Comparison of ENCODE assay signal across 12 cellular contexts in the genomic region with DNA sequence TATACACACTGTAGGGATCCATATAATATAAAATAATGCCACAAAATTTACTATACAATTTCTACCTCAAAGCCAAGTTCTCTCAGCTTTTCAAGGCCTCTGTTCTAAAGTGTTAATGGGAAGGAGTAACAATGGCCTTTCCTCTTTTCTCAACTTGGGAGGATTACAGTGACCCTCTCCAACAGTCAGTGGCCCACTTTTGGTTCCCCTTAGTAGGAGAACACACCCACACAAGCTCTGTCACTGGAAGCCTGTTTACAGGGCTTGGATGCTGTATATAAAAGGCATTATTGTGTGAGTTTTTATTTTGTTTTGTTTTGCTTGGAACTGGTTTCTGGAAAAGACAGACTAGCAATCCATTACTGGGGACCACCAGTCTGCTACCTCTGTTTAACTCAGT. TPM values are rescaled to one million over a fixed set of nuclear protein-coding genes. Genes with fewer than 3 reads are reported as not detected.
A peak's percentile ranks its signal among the peaks of the same experiment; 100 is the strongest.
DNase-seq lines count a peak whose midpoint lies in the region; ATAC-seq and TF ChIP-seq lines count a peak whose summit lies in the region.
"Had no signal": no experiment of that assay in that cellular context is flagged by ENCODE, and none has a peak within 500 bp of the region (broad histone marks: within the 10 kb centered on the region; RNA-seq: fewer than 3 reads in every experiment).

No MANE protein-coding gene starts in this region.

- H3K9me3 ChIP-seq in CD4-positive, CD25-positive, alpha-beta regulatory T cell (ENCODE audit: control insufficient read depth in 2 of 2, low read length in 2 of 2): no peaks in the 10 kb centered on the region
- no peaks in the 10 kb centered on the region for H3K9me3 ChIP-seq in neutrophil
- H3K9me3 ChIP-seq: SJSA1 had no signal

- DNase-seq in CD4-positive, CD25-positive, alpha-beta regulatory T cell: no peak
- no peak for DNase-seq in activated CD8-positive, alpha-beta T cell treated with anti-CD3 and anti-CD28 coated beads, Interleukin-2, amount 10 ng/mL, durations not matched to agents 7 days and 5 days
- DNase-seq in DMS 273 treated with DMSO at 0.1 percent for 48 hours (lab: John Stamatoyannopoulos, UW): no peak
- no peak for DNase-seq in NCI-H2107 (lab: John Stamatoyannopoulos, UW)
- DNase-seq in ureter (ENCODE audit: low spot score): no peak
- DNase-seq: HCEC 1CT, NCI-H2171 had no signal

- H3K36me3 ChIP-seq in CD4-positive, CD25-positive, alpha-beta regulatory T cell (ENCODE audit: control insufficient read depth, insufficient read depth, low read length): peaks cover 2% of the 10 kb centered on the region
- no peaks in the 10 kb centered on the region for H3K36me3 ChIP-seq in neutrophil
- H3K36me3 ChIP-seq: SJSA1 had no signal

- no peaks in the 10 kb centered on the region for H3K27me3 Mint-ChIP-seq in CD4-positive, CD25-positive, alpha-beta regulatory T cell
- H3K27me3 Mint-ChIP-seq in activated CD8-positive, alpha-beta T cell treated with anti-CD3 and anti-CD28 coated beads, Interleukin-2, amount 10 ng/mL, durations not matched to agents 7 days and 5 days (ENCODE audit: low read depth): no peaks in the 10 kb centered on the region
- H3K27me3 Mint-ChIP-seq: type B pancreatic cell had no signal

- H3K9me3 Mint-ChIP-seq in CD4-positive, CD25-positive, alpha-beta regulatory T cell: no peaks in the 10 kb centered on the region
- H3K9me3 Mint-ChIP-seq in activated CD8-positive, alpha-beta T cell treated with anti-CD3 and anti-CD28 coated beads, Interleukin-2, amount 10 ng/mL, durations not matched to agents 7 days and 5 days (ENCODE audit: insufficient read depth): no peaks in the 10 kb centered on the region
- H3K9me3 Mint-ChIP-seq: type B pancreatic cell had no signal

- H3K4me1 ChIP-seq in CD4-positive, CD25-positive, alpha-beta regulatory T cell (ENCODE audit: control insufficient read depth, insufficient read depth, low read length, poor library complexity, severe bottlenecking): peaks cover 22% of the 10 kb centered on the region
- peaks cover 38 to 54% of the 10 kb centered on the region in 2 experiments for H3K4me1 ChIP-seq in neutrophil (ENCODE audit: control insufficient read depth in 1 of 2, insufficient read depth in 1 of 2, low read depth in 1 of 2, low read length in 1 of 2)

- ATAC-seq in CD4-positive, CD25-positive, alpha-beta regulatory T cell (ENCODE audit: low read depth in 2 of 2): no peak
- ATAC-seq in GM21825 (IDR thresholded peaks at IDR 0.05; ENCODE audit: unreplicated experiment) (peak; percentile 3), HG03025 (IDR thresholded peaks at IDR 0.05; ENCODE audit: low FRiP score, unreplicated experiment) (no peak)
- ATAC-seq in activated CD8-positive, alpha-beta T cell treated with anti-CD3 and anti-CD28 coated beads, Interleukin-2, amount 10 ng/mL, durations not matched to agents 7 days and 5 days: peak; percentile 18

- CTCF ChIA-PET in activated CD8-positive, alpha-beta T cell treated with anti-CD3 and anti-CD28 coated beads, Interleukin-2, amount 10 ng/mL, durations not matched to agents 7 days and 5 days (lab: Charles Lee): interaction anchor here (1.3 to 1.7 kb wide), 2 partner anchors 31 to 104 kb away, joined by 3 to 5 read pairs; no protein-coding TSS in a partner anchor

- POLR2A ChIA-PET in activated CD8-positive, alpha-beta T cell treated with anti-CD3 and anti-CD28 coated beads, Interleukin-2, amount 10 ng/mL, durations not matched to agents 7 days and 5 days (lab: Charles Lee): interaction anchor here (0.5 to 4.9 kb wide), 13 partner anchors 10 to 779 kb away, joined by 3 to 68 read pairs (median 4); partner anchors contain the start of gene RBMX

- H3K4me3 Mint-ChIP-seq in CD4-positive, CD25-positive, alpha-beta regulatory T cell: peak overlapping the region; percentile 93 to 96 (median 96)
- peak overlapping the region; percentile 85 for H3K4me3 Mint-ChIP-seq in activated CD8-positive, alpha-beta T cell treated with anti-CD3 and anti-CD28 coated beads, Interleukin-2, amount 10 ng/mL, durations not matched to agents 7 days and 5 days
- H3K4me3 Mint-ChIP-seq: type B pancreatic cell had no signal

- peaks cover 20 to 64% (median 46%) of the 10 kb centered on the region in 4 donors for H3K4me1 Mint-ChIP-seq in CD4-positive, CD25-positive, alpha-beta regulatory T cell
- peaks cover 59% of the 10 kb centered on the region for H3K4me1 Mint-ChIP-seq in activated CD8-positive, alpha-beta T cell treated with anti-CD3 and anti-CD28 coated beads, Interleukin-2, amount 10 ng/mL, durations not matched to agents 7 days and 5 days (ENCODE audit: low read depth)

- H3K36me3 Mint-ChIP-seq in CD4-positive, CD25-positive, alpha-beta regulatory T cell: no peaks in the 10 kb centered on the region
- H3K36me3 Mint-ChIP-seq in activated CD8-positive, alpha-beta T cell treated with anti-CD3 and anti-CD28 coated beads, Interleukin-2, amount 10 ng/mL, durations not matched to agents 7 days and 5 days (ENCODE audit: low read depth): peaks cover 42% of the 10 kb centered on the region
- H3K36me3 Mint-ChIP-seq: type B pancreatic cell had no signal

- H3K4me3 ChIP-seq in CD4-positive, CD25-positive, alpha-beta regulatory T cell (ENCODE audit: low read depth, low read length): peak overlapping the region; percentile 97
- H3K4me3 ChIP-seq in neutrophil (ENCODE audit: low read depth in 1 of 2, low read length in 1 of 2): peak overlapping the region; percentile 59 to 67
- H3K4me3 ChIP-seq: SJSA1 had no signal

- H3K27ac ChIP-seq in CD4-positive, CD25-positive, alpha-beta regulatory T cell (ENCODE audit: insufficient read depth, low read length, poor library complexity, severe bottlenecking): peak overlapping the region; percentile 87
- peak overlapping the region; percentile 86 for H3K27ac ChIP-seq in neutrophil

- H3K27me3 ChIP-seq in CD4-positive, CD25-positive, alpha-beta regulatory T cell (ENCODE audit: control insufficient read depth, insufficient read depth, low read length): no peaks in the 10 kb centered on the region
- H3K27me3 ChIP-seq in neutrophil: no peaks in the 10 kb centered on the region
- H3K27me3 ChIP-seq: SJSA1 had no signal

- peak overlapping the region; percentile 83 to 89 (median 86) for H3K27ac Mint-ChIP-seq in CD4-positive, CD25-positive, alpha-beta regulatory T cell
- H3K27ac Mint-ChIP-seq in activated CD8-positive, alpha-beta T cell treated with anti-CD3 and anti-CD28 coated beads, Interleukin-2, amount 10 ng/mL, durations not matched to agents 7 days and 5 days: peak overlapping the region; percentile 92
- H3K27ac Mint-ChIP-seq: type B pancreatic cell had no signal

- no peak for TF ChIP-seq CTCF in neutrophil (IDR thresholded peaks at IDR 0.05)

RNA-seq across cellular contexts. Expression of gene ARHGEF6, which starts 1.8 kb away (rescaled TPM):
- total RNA-seq in CD4-positive, CD25-positive, alpha-beta regulatory T cell: 87.8 TPM
- 100 to 1,000 TPM in 1 of 4 donors, 10 to 100 TPM in 3; 83.0 to 111 (median 86.9) TPM for polyA plus RNA-seq in CD4-positive, CD25-positive, alpha-beta regulatory T cell
- total RNA-seq in activated CD8-positive, alpha-beta T cell treated with anti-CD3 and anti-CD28 coated beads, Interleukin-2, amount 10 ng/mL, durations not matched to agents 7 days and 5 days: 10 to 100 TPM; 97.8 to 99.0 TPM
- total RNA-seq in ureter: 13.3 TPM

Comparison
In these comparisons a context has a peak if more than half of its experiments do, and no peak if none do; other contexts are left out.
1. ATAC-seq: peak in GM21825 (single experiment) and activated CD8-positive, alpha-beta T cell treated with anti-CD3 and anti-CD28 coated beads, Interleukin-2, amount 10 ng/mL, durations not matched to agents 7 days and 5 days (single experiment); none in CD4-positive, CD25-positive, alpha-beta regulatory T cell (0 of 2) and HG03025 (single experiment).